10 cellular contexts compared by ENCODE assay signal in the genomic region with DNA sequence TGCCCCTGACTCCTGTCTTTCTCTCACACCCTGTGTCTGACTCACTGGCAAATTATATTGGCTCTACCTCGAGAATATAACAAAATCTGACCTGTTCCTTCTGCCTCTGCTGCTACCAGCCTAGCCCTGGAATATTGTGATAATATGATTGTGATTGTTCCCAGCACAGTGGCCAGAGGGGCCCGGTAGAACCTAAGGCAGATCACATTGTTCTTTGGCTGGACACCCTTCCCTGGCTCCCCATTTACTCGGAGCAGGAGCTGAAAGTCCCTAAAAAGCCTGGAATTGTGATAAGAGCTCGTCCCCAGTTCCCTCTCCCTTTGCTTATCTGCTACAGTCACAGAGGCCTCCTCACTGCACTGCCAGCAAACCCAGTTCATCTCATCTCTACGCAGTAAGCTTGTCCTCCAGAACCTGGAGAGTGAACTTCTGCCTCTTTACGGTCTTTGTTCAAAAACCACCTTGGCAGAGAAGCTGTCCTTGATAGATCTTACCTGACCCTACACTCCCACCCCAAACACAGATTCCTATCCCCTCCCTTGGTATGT.
"Had no signal": no experiment of that assay in that cellular context is flagged by ENCODE, and none has a peak within 500 bp of the region (broad histone marks: within the 10 kb centered on the region; RNA-seq: fewer than 3 reads in every experiment).

No MANE protein-coding gene starts in this region.

- H3K4me3 Mint-ChIP-seq: effector memory CD8-positive, alpha-beta T cell; stimulated activated naive CD8-positive, alpha-beta T cell treated with anti-CD3 and anti-CD28 coated beads, Interleukin-15, Interleukin-2, amounts not matched to agents 100 ng/mL and 50 ng/mL, for 24 hours; T-helper 1 cell treated with Interleukin-12 subunit alpha and Interleukin-12 subunit beta and Interleukin-4 antibody, amounts not matched to agents 30 μg/mL and 1 μg/mL, for 36 hours had no signal

- DNase-seq: activated naive CD4-positive, alpha-beta T cell; central memory CD4-positive, alpha-beta T cell; cortex of kidney; effector memory CD8-positive, alpha-beta T cell; erythroblast; hypothalamus; mammary epithelial cell; stimulated activated CD4-positive, alpha-beta T cell treated with anti-CD3 and anti-CD28 coated beads, Interleukin-4, amount 100 ng/mL, for 1 hour had no signal

- H3K27me3 Mint-ChIP-seq: effector memory CD8-positive, alpha-beta T cell; stimulated activated naive CD8-positive, alpha-beta T cell treated with anti-CD3 and anti-CD28 coated beads, Interleukin-15, Interleukin-2, amounts not matched to agents 100 ng/mL and 50 ng/mL, for 24 hours had no signal

- H3K9me3 Mint-ChIP-seq: effector memory CD8-positive, alpha-beta T cell; stimulated activated naive CD8-positive, alpha-beta T cell treated with anti-CD3 and anti-CD28 coated beads, Interleukin-15, Interleukin-2, amounts not matched to agents 100 ng/mL and 50 ng/mL, for 24 hours; T-helper 1 cell treated with Interleukin-12 subunit alpha and Interleukin-12 subunit beta and Interleukin-4 antibody, amounts not matched to agents 30 μg/mL and 1 μg/mL, for 36 hours had no signal

- H3K27ac Mint-ChIP-seq: effector memory CD8-positive, alpha-beta T cell; stimulated activated naive CD8-positive, alpha-beta T cell treated with anti-CD3 and anti-CD28 coated beads, Interleukin-15, Interleukin-2, amounts not matched to agents 100 ng/mL and 50 ng/mL, for 24 hours; T-helper 1 cell treated with Interleukin-12 subunit alpha and Interleukin-12 subunit beta and Interleukin-4 antibody, amounts not matched to agents 30 μg/mL and 1 μg/mL, for 36 hours had no signal
